37 cellular contexts compared by ENCODE assay signal in the genomic region with DNA sequence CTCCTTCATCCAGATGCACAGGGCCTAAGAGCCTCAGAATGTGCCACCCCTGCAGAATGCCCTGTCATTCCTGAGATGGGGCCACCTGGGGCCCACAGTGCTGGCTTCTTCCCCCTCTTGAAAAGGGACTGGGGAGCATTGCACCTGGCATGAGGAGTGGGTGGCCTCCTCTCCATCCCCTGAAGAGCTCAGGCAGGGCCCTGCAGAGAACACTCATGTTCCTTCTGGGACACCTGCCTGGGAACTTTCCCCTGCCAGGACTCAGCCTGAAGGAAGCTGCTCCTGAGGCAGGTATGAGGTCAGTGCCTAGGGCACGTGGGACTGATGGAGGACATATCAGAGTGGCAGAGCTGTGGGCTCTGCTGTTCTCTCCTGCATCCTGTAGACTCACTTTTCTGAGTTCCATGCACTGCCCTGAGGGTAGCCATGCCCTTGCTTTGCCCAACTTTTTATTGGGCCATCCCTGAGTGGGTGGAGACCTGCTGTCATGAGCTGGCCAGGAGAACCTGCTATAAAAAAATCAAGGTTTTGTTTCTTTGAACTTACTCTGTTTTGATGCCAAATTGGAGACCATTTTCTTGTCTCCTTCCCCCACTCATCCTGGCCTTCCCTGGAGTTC. TPM values are rescaled to one million over a fixed set of nuclear protein-coding genes. Genes with fewer than 3 reads are reported as not detected.
DNase-seq lines count a peak whose midpoint lies in the region; ATAC-seq, FAIRE-seq and TF ChIP-seq lines count a peak whose summit lies in the region.
"Had no signal": no experiment of that assay in that cellular context is flagged by ENCODE, and none has a peak within 500 bp of the region (broad histone marks: within the 10 kb centered on the region; RNA-seq: fewer than 3 reads in every experiment).

No MANE protein-coding gene starts in this region.

- WGBS in GM12878 (ENCODE audit: insufficient coverage, insufficient replicate concordance, low lambda C conversion rate, missing lambda C conversion rate), result 100% methylated on average over 1 of the region's 1 CpG
- WGBS in tibial nerve, 2 donors, result 82 to 100% methylated on average over 1 of the region's 1 CpG

- no peaks in the 10 kb centered on the region for H3K27me3 Mint-ChIP-seq in activated CD8-positive, alpha-beta T cell treated with anti-CD3 and anti-CD28 coated beads, Interleukin-2, amount 10 ng/mL, durations not matched to agents 7 days and 5 days (ENCODE audit: low read depth)
- no peaks in the 10 kb centered on the region for H3K27me3 Mint-ChIP-seq in activated CD8-positive, alpha-beta T cell treated with anti-CD3 and anti-CD28 coated beads for 36 hours
- H3K27me3 Mint-ChIP-seq in GM23338 (ENCODE audit: insufficient read depth, low read depth, poor library complexity), result peaks cover 9% of the 10 kb centered on the region
- H3K27me3 Mint-ChIP-seq: dendritic cell treated with granulocyte-macrophage colony-stimulating factor and Interleukin-4, amounts not matched to agents 40 ng/mL and 50 ng/mL, for 4 days; IgD-negative memory B cell; naive thymus-derived CD8-positive, alpha-beta T cell; stimulated activated memory B cell treated with anti-CD40 and anti-IgM and Interleukin-4, amounts not matched to agents 10 μg/mL and 1 μg/mL and 100 μg/mL, for 72 hours; T-helper 17 cell had no signal

- TF ChIP-seq EP300 in GM12878 (IDR thresholded peaks at IDR 0.05; ENCODE audit: borderline replicate concordance in 1 of 2, control insufficient read depth in 1 of 2, low read depth in 2 of 2, low read length in 2 of 2) (no peak), tibial nerve (IDR thresholded peaks at IDR 0.05) (no peak)

- H2AFZ ChIP-seq in GM23338, result no peak overlapping the region
- no peak overlapping the region for H2AFZ ChIP-seq in GM12878 (ENCODE audit: control insufficient read depth, low read depth, low read length)
- H2AFZ ChIP-seq: PC-9 had no signal

- no peaks in the 10 kb centered on the region for H3K27me3 ChIP-seq in GM23338 (ENCODE audit: insufficient read depth)
- no peaks in the 10 kb centered on the region for H3K27me3 ChIP-seq in GM12878 (replicated peaks in 1 of 2; ENCODE audit: control insufficient read depth in 2 of 2, insufficient read depth in 2 of 2, low read length in 1 of 2)
- H3K27me3 ChIP-seq in tibial nerve, result no peaks in the 10 kb centered on the region
- H3K27me3 ChIP-seq: ascending aorta, esophagus muscularis mucosa, heart left ventricle, upper lobe of left lung had no signal

- no peaks in the 10 kb centered on the region; the same call in none of the 2 replicates for H4K20me1 ChIP-seq in GM23338 (replicated peaks; ENCODE audit: insufficient read depth)
- H4K20me1 ChIP-seq in GM12878 (ENCODE audit: control insufficient read depth, insufficient read depth), result no peaks in the 10 kb centered on the region

- H3K36me3 ChIP-seq in GM23338 (ENCODE audit: insufficient read depth), result no peaks in the 10 kb centered on the region
- H3K36me3 ChIP-seq in GM12878 (ENCODE audit: control insufficient read depth in 2 of 2, insufficient read depth in 2 of 2, low read length in 1 of 2), result peaks cover 44 to 45% of the 10 kb centered on the region in 2 experiments
- peaks cover 0 to 95% (median 19%) of the 10 kb centered on the region in 3 donors for H3K36me3 ChIP-seq in tibial nerve

- H3K9ac ChIP-seq in GM12878 (ENCODE audit: control insufficient read depth, insufficient read depth, low read length), result no peak overlapping the region

- H3K79me2 ChIP-seq in GM23338 (replicated peaks; ENCODE audit: insufficient read depth) (no peaks in the 10 kb centered on the region), GM12878 (ENCODE audit: control insufficient read depth, insufficient read depth, low read length) (no peaks in the 10 kb centered on the region)

- FAIRE-seq in GM12878 (lab: Jason Lieb, UNC), result no peak
- FAIRE-seq: A204.1, G401.6, kidney, TTC549 had no signal

- POLR2A ChIA-PET in activated CD8-positive, alpha-beta T cell treated with anti-CD3 and anti-CD28 coated beads, Interleukin-2, amount 10 ng/mL, durations not matched to agents 7 days and 5 days (lab: Charles Lee), result interaction anchor here (1.2 kb wide), 1 partner anchor 12 kb away, joined by 3 read pairs; no protein-coding TSS in a partner anchor
- POLR2A ChIA-PET in activated CD8-positive, alpha-beta T cell treated with anti-CD3 and anti-CD28 coated beads for 36 hours (lab: Charles Lee), result interaction anchor here (0.7 to 1.8 kb wide), 4 partner anchors 15 to 168 kb away, joined by 3 to 5 read pairs (median 3); no protein-coding TSS in a partner anchor
- POLR2A ChIA-PET in GM12878 (lab: Charles Lee), result interaction anchor here (0.6 kb wide), 2 partner anchors 76 to 98 kb away, joined by 3 to 6 read pairs; no protein-coding TSS in a partner anchor

- H3K9me3 Mint-ChIP-seq in activated CD8-positive, alpha-beta T cell treated with anti-CD3 and anti-CD28 coated beads, Interleukin-2, amount 10 ng/mL, durations not matched to agents 7 days and 5 days (ENCODE audit: insufficient read depth), result no peaks in the 10 kb centered on the region
- no peaks in the 10 kb centered on the region for H3K9me3 Mint-ChIP-seq in activated CD8-positive, alpha-beta T cell treated with anti-CD3 and anti-CD28 coated beads for 36 hours
- H3K9me3 Mint-ChIP-seq in GM23338, result no peaks in the 10 kb centered on the region
- H3K9me3 Mint-ChIP-seq: CD14-positive monocyte; dendritic cell treated with granulocyte-macrophage colony-stimulating factor and Interleukin-4, amounts not matched to agents 40 ng/mL and 50 ng/mL, for 4 days; HFFc6; IgD-negative memory B cell; naive thymus-derived CD8-positive, alpha-beta T cell; stimulated activated memory B cell treated with anti-CD40 and anti-IgM and Interleukin-4, amounts not matched to agents 10 μg/mL and 1 μg/mL and 100 μg/mL, for 72 hours had no signal

- intact Hi-C loops in activated CD8-positive, alpha-beta T cell treated with anti-CD3 and anti-CD28 coated beads for 36 hours (cut with micrococcal nuclease), result loop anchor here (10.0 kb wide), 1 partner anchor 205 kb away; no protein-coding TSS in a partner anchor
- intact Hi-C loops in GM12878 (cut with micrococcal nuclease; ENCODE audit: unreplicated experiment), result loop anchor here (5.0 kb wide), 1 partner anchor 57 kb away; no protein-coding TSS in a partner anchor

- DNase-seq in activated CD8-positive, alpha-beta T cell treated with anti-CD3 and anti-CD28 coated beads, Interleukin-2, amount 10 ng/mL, durations not matched to agents 7 days and 5 days, result no peak
- DNase-seq in activated CD8-positive, alpha-beta T cell treated with anti-CD3 and anti-CD28 coated beads for 36 hours, result no peak
- DNase-seq in GM23338 (ENCODE audit: low spot score), result no peak
- no peak for DNase-seq in GM12878 (ENCODE audit: low read depth, low spot score)
- peak; percentile 49 for DNase-seq in mesenteric fat pad (ENCODE audit: low spot score)
- DNase-seq in NCI-H146 treated with DMSO at 0.1 percent for 48 hours (lab: John Stamatoyannopoulos, UW; ENCODE audit: unreplicated experiment), result no peak
- no peak for DNase-seq in tibial nerve (ENCODE audit: low spot score in 2 of 2)
- DNase-seq in DMS79 treated with DMSO at 0.1 percent for 48 hours (lab: John Stamatoyannopoulos, UW), result no peak
- DNase-seq: activated CD4-positive, alpha-beta T cell treated with anti-CD3 and anti-CD28 coated beads, Interleukin-2, amount 50 U/mL, for 4 hours; activated CD4-positive, CD25-positive, alpha-beta regulatory T cell; activated effector memory CD4-positive, alpha-beta T cell treated with Interleukin-2 at 50 U/mL for 16 hours; Caco-2; central memory CD4-positive, alpha-beta T cell; foreskin fibroblast; HFFc6; kidney; lower lobe of right lung; naive thymus-derived CD8-positive, alpha-beta T cell; NCI-H2029; NCI-H526 treated with DMSO at 0.1 percent for 48 hours; NK-92 treated with Interleukin-12 subunit alpha and Interleukin-12 subunit beta, amount 100 ng/mL, for 24 hours; PC-9; Right ventricle myocardium superior; substantia nigra; T-helper 17 cell; upper lobe of left lung had no signal

- TF ChIP-seq POLR2A in GM12878 (IDR thresholded peaks at IDR 0.05; ENCODE audit: low read depth, low read length), result peak; percentile 13; the same call in 1 of the 2 replicates
- TF ChIP-seq POLR2A in tibial nerve (IDR thresholded peaks at IDR 0.05), result no peak

- RAD21 ChIA-PET in GM12878 (lab: Charles Lee; ENCODE audit: unreplicated experiment), result interaction anchor here (0.6 to 1.3 kb wide), 3 partner anchors 51 to 85 kb away, joined by 3 to 4 read pairs (median 4); no protein-coding TSS in a partner anchor

- no peak for ATAC-seq in activated CD8-positive, alpha-beta T cell treated with anti-CD3 and anti-CD28 coated beads, Interleukin-2, amount 10 ng/mL, durations not matched to agents 7 days and 5 days
- ATAC-seq in activated CD8-positive, alpha-beta T cell treated with anti-CD3 and anti-CD28 coated beads for 36 hours, result no peak
- ATAC-seq in GM23338 (no peak), GM12878 (no peak)
- ATAC-seq: heart left ventricle; lower lobe of right lung; naive thymus-derived CD8-positive, alpha-beta T cell; SK-N-SH treated with all-trans-retinoic acid at 6 μM for 48 hours; stimulated activated memory B cell treated with anti-CD40 and anti-IgM and Interleukin-4, amounts not matched to agents 10 μg/mL and 1 μg/mL and 100 μg/mL, for 72 hours; T-helper 17 cell had no signal

- no peak overlapping the region for H3K27ac ChIP-seq in GM23338 (ENCODE audit: low read depth)
- no peak overlapping the region for H3K27ac ChIP-seq in GM12878 (ENCODE audit: control insufficient read depth, insufficient read depth)
- H3K27ac ChIP-seq in tibial nerve, result no peak overlapping the region
- H3K27ac ChIP-seq: ascending aorta, esophagus muscularis mucosa, lower lobe of right lung, PC-9, upper lobe of left lung had no signal

- peaks cover 17% of the 10 kb centered on the region for H3K4me1 ChIP-seq in GM23338 (ENCODE audit: insufficient read depth)
- no peaks in the 10 kb centered on the region; the same call in 1 of the 2 replicates for H3K4me1 ChIP-seq in GM12878 (ENCODE audit: control insufficient read depth, insufficient read depth, low read length)
- peaks cover 0 to 4% (median 0%) of the 10 kb centered on the region in 4 donors for H3K4me1 ChIP-seq in tibial nerve
- H3K4me1 ChIP-seq: ascending aorta, Caco-2, lower lobe of right lung, upper lobe of left lung had no signal

- TF ChIP-seq RAD21 in GM12878 (IDR thresholded peaks at IDR 0.05; ENCODE audit: insufficient read depth, low read depth, low read length), result no peak

- no peaks in the 10 kb centered on the region for H3K9me2 ChIP-seq in GM23338 (ENCODE audit: insufficient read depth)

- no peak overlapping the region for H3K4me3 ChIP-seq in GM23338
- no peak overlapping the region for H3K4me3 ChIP-seq in GM12878
- H3K4me3 ChIP-seq in tibial nerve, result no peak overlapping the region
- H3K4me3 ChIP-seq: ascending aorta, esophagus muscularis mucosa, heart left ventricle, lower lobe of right lung, PC-9, upper lobe of left lung had no signal

- H3F3A ChIP-seq in GM23338 (replicated peaks; ENCODE audit: low read depth), result 0 out of 2 replicates have a peak, but pooled peaks cover 6% of the 10 kb centered on the region

- peak overlapping the region; percentile 7 for H3K27ac Mint-ChIP-seq in activated CD8-positive, alpha-beta T cell treated with anti-CD3 and anti-CD28 coated beads, Interleukin-2, amount 10 ng/mL, durations not matched to agents 7 days and 5 days
- H3K27ac Mint-ChIP-seq in activated CD8-positive, alpha-beta T cell treated with anti-CD3 and anti-CD28 coated beads for 36 hours, result no peak overlapping the region
- no peak overlapping the region for H3K27ac Mint-ChIP-seq in GM23338
- H3K27ac Mint-ChIP-seq: CD14-positive monocyte; dendritic cell treated with granulocyte-macrophage colony-stimulating factor and Interleukin-4, amounts not matched to agents 40 ng/mL and 50 ng/mL, for 4 days; HFFc6 had no signal

- TF ChIP-seq CTCF in activated CD8-positive, alpha-beta T cell treated with anti-CD3 and anti-CD28 coated beads for 36 hours (IDR thresholded peaks at IDR 0.05), result no peak
- TF ChIP-seq CTCF in GM23338 (conservative IDR thresholded peaks at IDR 0.05; ENCODE audit: low read depth in 2 of 2), result no peak
- TF ChIP-seq CTCF in GM12878 (IDR thresholded peaks at IDR 0.05 in 2 of 3, conservative IDR thresholded peaks at IDR 0.05 in 1 of 3; ENCODE audit: control insufficient read depth in 2 of 3, extremely low read depth in 1 of 3, insufficient read depth in 1 of 3, low read depth in 3 of 3, low read length in 3 of 3), result no peak
- no peak for TF ChIP-seq CTCF in tibial nerve (IDR thresholded peaks at IDR 0.05)

- CTCF ChIA-PET in activated CD8-positive, alpha-beta T cell treated with anti-CD3 and anti-CD28 coated beads, Interleukin-2, amount 10 ng/mL, durations not matched to agents 7 days and 5 days (lab: Charles Lee), result interaction anchor here (2.4 kb wide), 1 partner anchor 86 kb away, joined by 12 read pairs; no protein-coding TSS in a partner anchor
- CTCF ChIA-PET in activated CD8-positive, alpha-beta T cell treated with anti-CD3 and anti-CD28 coated beads for 36 hours (lab: Charles Lee), result interaction anchor here (1.3 to 1.6 kb wide), 3 partner anchors 11 to 87 kb away, joined by 3 to 5 read pairs (median 4); no protein-coding TSS in a partner anchor
- CTCF ChIA-PET in GM12878 (lab: Yijun Ruan, JAX), result interaction anchor here (1.0 to 5.6 kb wide), 5 partner anchors 16 to 155 kb away, joined by 3 to 18 read pairs (median 3); no protein-coding TSS in a partner anchor

- SMC1A ChIA-PET in GM12878 (lab: Charles Lee; ENCODE audit: uncharacterized antibody, unreplicated experiment), result interaction anchor here (1.0 to 1.6 kb wide), 3 partner anchors 12 to 46 kb away, joined by 3 to 4 read pairs (median 4); no protein-coding TSS in a partner anchor

- BruUV-seq in GM12878 (replicated peaks; lab: Mats Ljungman, UMichigan), result no TSS peak

- H3K4me2 ChIP-seq in GM23338 (peak overlapping the region; percentile 60), GM12878 (ENCODE audit: control insufficient read depth, insufficient read depth) (no peak overlapping the region)
- H3K4me2 ChIP-seq: PC-9 had no signal

- in situ Hi-C loops in GM12878 (cut with MboI), result loop anchor here (5.0 kb wide), 1 partner anchor 212 kb away; no protein-coding TSS in a partner anchor

- no peaks in the 10 kb centered on the region for H3K9me3 ChIP-seq in GM12878 (replicated peaks; ENCODE audit: control insufficient read depth, insufficient read depth, low read length)
- H3K9me3 ChIP-seq in tibial nerve, result no peaks in the 10 kb centered on the region
- H3K9me3 ChIP-seq: ascending aorta, Caco-2, esophagus muscularis mucosa, heart left ventricle, lower lobe of right lung, upper lobe of left lung had no signal

- no peak overlapping the region for H3K4me3 Mint-ChIP-seq in activated CD8-positive, alpha-beta T cell treated with anti-CD3 and anti-CD28 coated beads, Interleukin-2, amount 10 ng/mL, durations not matched to agents 7 days and 5 days
- no peak overlapping the region for H3K4me3 Mint-ChIP-seq in activated CD8-positive, alpha-beta T cell treated with anti-CD3 and anti-CD28 coated beads for 36 hours
- H3K4me3 Mint-ChIP-seq in GM23338, result no peak overlapping the region
- H3K4me3 Mint-ChIP-seq: CD14-positive monocyte; dendritic cell treated with granulocyte-macrophage colony-stimulating factor and Interleukin-4, amounts not matched to agents 40 ng/mL and 50 ng/mL, for 4 days; HFFc6; IgD-negative memory B cell; naive thymus-derived CD8-positive, alpha-beta T cell; stimulated activated memory B cell treated with anti-CD40 and anti-IgM and Interleukin-4, amounts not matched to agents 10 μg/mL and 1 μg/mL and 100 μg/mL, for 72 hours; T-helper 17 cell had no signal

- no peaks in the 10 kb centered on the region for H3K4me1 Mint-ChIP-seq in activated CD8-positive, alpha-beta T cell treated with anti-CD3 and anti-CD28 coated beads, Interleukin-2, amount 10 ng/mL, durations not matched to agents 7 days and 5 days (ENCODE audit: low read depth)
- H3K4me1 Mint-ChIP-seq in activated CD8-positive, alpha-beta T cell treated with anti-CD3 and anti-CD28 coated beads for 36 hours (ENCODE audit: low read depth), result peaks cover 2% of the 10 kb centered on the region
- H3K4me1 Mint-ChIP-seq in GM23338, result peaks cover 19% of the 10 kb centered on the region
- H3K4me1 Mint-ChIP-seq: CD14-positive monocyte; stimulated activated memory B cell treated with anti-CD40 and anti-IgM and Interleukin-4, amounts not matched to agents 10 μg/mL and 1 μg/mL and 100 μg/mL, for 72 hours had no signal

- peaks cover 53% of the 10 kb centered on the region for H3K36me3 Mint-ChIP-seq in activated CD8-positive, alpha-beta T cell treated with anti-CD3 and anti-CD28 coated beads, Interleukin-2, amount 10 ng/mL, durations not matched to agents 7 days and 5 days (ENCODE audit: low read depth)
- peaks cover 31% of the 10 kb centered on the region for H3K36me3 Mint-ChIP-seq in activated CD8-positive, alpha-beta T cell treated with anti-CD3 and anti-CD28 coated beads for 36 hours (ENCODE audit: low read depth)
- H3K36me3 Mint-ChIP-seq in GM23338 (ENCODE audit: low read depth), result peaks cover 20% of the 10 kb centered on the region; the same call in 2 of the 3 replicates

RNA-seq across cellular contexts. Expression of a gene that starts 19.5 kb away (rescaled TPM):
- 10 to 100 TPM; 64.0 to 69.4 TPM for total RNA-seq in activated CD8-positive, alpha-beta T cell treated with anti-CD3 and anti-CD28 coated beads, Interleukin-2, amount 10 ng/mL, durations not matched to agents 7 days and 5 days
- 10 to 100 TPM; 63.7 to 68.1 TPM for total RNA-seq in activated CD8-positive, alpha-beta T cell treated with anti-CD3 and anti-CD28 coated beads for 36 hours
- 17.6 and 18.0 TPM in 2 replicates for total RNA-seq in GM23338 (2014; rRNA removed; shearing (Covaris generic))
- polyA plus RNA-seq in GM23338 (2016; fragmentation: Nextera tagmentation; extraction: Ambion mirVana) (21.1 and 21.4 TPM in 2 replicates), GM12878 (2011; rRNA removed) (84.1 and 109 TPM in 2 replicates), GM12878 (2014; fragmentation: Illumina TruSeq; extraction: Trizol) (133 and 200 TPM in 2 replicates), GM12878 (2014; fragmentation: Nextera tagmentation; extraction: Ambion mirVana) (100 to 1,000 TPM; 323 to 380 TPM), GM12878 (2014; rRNA removed) (99.5 and 99.6 TPM in 2 replicates), GM12878 (2016; fragmentation: Nextera tagmentation; extraction: Ambion mirVana) (100 to 1,000 TPM; 165 to 180 TPM)
- 8.5 and 9.7 TPM in 2 replicates for total RNA-seq in GM12878 (2013; cell fraction: nucleolus; rRNA removed)
- total RNA-seq in GM12878 (2014; rRNA removed) (92.6 and 102 TPM in 2 replicates), GM12878 (2014; rRNA removed; fragmentation: Illumina TruSeq; extraction: Trizol) (103 and 110 TPM in 2 replicates), GM12878 (2021) (70.8 and 74.9 TPM in 2 replicates), mesenteric fat pad (14.6 TPM), tibial nerve (10 to 100 TPM in 3 of 4 donors, 1 to 10 TPM in 1; 9.4 to 50.7 (median 25.8) TPM)
- polyA plus RNA-seq in GM12878 (2011; ENCODE audit: low read depth), result 76.2 TPM
- polyA plus RNA-seq in GM12878 (2011; cell fraction: cytosol; rRNA removed), result 165 and 304 TPM in 2 replicates
- polyA plus RNA-seq in GM12878 (2011; cell fraction: nucleus; rRNA removed), result 77.8 and 96.7 TPM in 2 replicates
- polyA plus RNA-seq in GM12878 (2012), result 92.0 and 93.8 TPM in 2 replicates
- 31.0 and 53.2 TPM in 2 replicates for polyA minus RNA-seq in GM12878 (2011; rRNA and poly(A)+ RNA removed)
- 21.2 and 21.5 TPM in 2 replicates for polyA minus RNA-seq in GM12878 (2011; cell fraction: cytosol; rRNA and poly(A)+ RNA removed)
- 7.5 and 13.0 TPM in 2 replicates for polyA minus RNA-seq in GM12878 (2011; cell fraction: nucleus; rRNA and poly(A)+ RNA removed)

RNA-seq across cellular contexts. Expression of a gene that starts 47.2 kb away (rescaled TPM):
- total RNA-seq in activated CD8-positive, alpha-beta T cell treated with anti-CD3 and anti-CD28 coated beads, Interleukin-2, amount 10 ng/mL, durations not matched to agents 7 days and 5 days, result 10 to 100 TPM; 71.7 to 74.2 TPM
- 10 to 100 TPM; 49.9 to 50.6 TPM for total RNA-seq in activated CD8-positive, alpha-beta T cell treated with anti-CD3 and anti-CD28 coated beads for 36 hours
- 36.4 and 38.0 TPM in 2 replicates for total RNA-seq in GM23338 (2014; rRNA removed; shearing (Covaris generic))
- polyA plus RNA-seq in GM23338 (2016; fragmentation: Nextera tagmentation; extraction: Ambion mirVana), result 7.3 and 9.9 TPM in 2 replicates
- 109 and 111 TPM in 2 replicates for total RNA-seq in GM12878 (2013; cell fraction: nucleolus; rRNA removed)
- 46.2 and 53.1 TPM in 2 replicates for total RNA-seq in GM12878 (2014; rRNA removed)
- 46.2 and 51.7 TPM in 2 replicates for total RNA-seq in GM12878 (2014; rRNA removed; fragmentation: Illumina TruSeq; extraction: Trizol)
- 55.9 and 56.6 TPM in 2 replicates for total RNA-seq in GM12878 (2021)
- 31.0 TPM for polyA plus RNA-seq in GM12878 (2011; ENCODE audit: low read depth)
- polyA plus RNA-seq in GM12878 (2011; rRNA removed), result 67.0 and 67.8 TPM in 2 replicates
- polyA plus RNA-seq in GM12878 (2011; cell fraction: cytosol; rRNA removed), result 57.0 and 58.5 TPM in 2 replicates
- 116 and 125 TPM in 2 replicates for polyA plus RNA-seq in GM12878 (2011; cell fraction: nucleus; rRNA removed)
- 44.7 and 48.1 TPM in 2 replicates for polyA plus RNA-seq in GM12878 (2012)
- polyA plus RNA-seq in GM12878 (2014; fragmentation: Illumina TruSeq; extraction: Trizol), result 57.5 and 59.1 TPM in 2 replicates
- polyA plus RNA-seq in GM12878 (2014; fragmentation: Nextera tagmentation; extraction: Ambion mirVana), result 1 to 10 TPM; 2.7 to 3.5 TPM
- 43.3 and 52.8 TPM in 2 replicates for polyA plus RNA-seq in GM12878 (2014; rRNA removed)
- 10 to 100 TPM; 31.9 to 34.2 TPM for polyA plus RNA-seq in GM12878 (2016; fragmentation: Nextera tagmentation; extraction: Ambion mirVana)
- 55.4 and 70.0 TPM in 2 replicates for polyA minus RNA-seq in GM12878 (2011; rRNA and poly(A)+ RNA removed)
- 17.1 and 22.4 TPM in 2 replicates for polyA minus RNA-seq in GM12878 (2011; cell fraction: cytosol; rRNA and poly(A)+ RNA removed)
- polyA minus RNA-seq in GM12878 (2011; cell fraction: nucleus; rRNA and poly(A)+ RNA removed), result 26.4 and 35.6 TPM in 2 replicates
- 28.5 TPM for total RNA-seq in mesenteric fat pad
- 10 to 100 TPM; 39.3 to 45.0 (median 40.9) TPM for total RNA-seq in tibial nerve
